1 cellular context compared by ENCODE assay signal in genomic region chr1:23691499-23692307, GRCh38.
TF ChIP-seq lines count a peak whose summit lies in the region.

TSS of gene RPL11 (plus strand) at chr1:23691806. CDS start at chr1:23691824, 18 bp downstream.

TF ChIP-seq in HepG2, 621 proteins besides CTCF, POLR2A, EP300 and RAD21 (continued from another document and continues in another):
- TF ChIP-seq CBFB (CRISPR knock-in tag; IDR thresholded peaks at IDR 0.05), result peak; percentile 79; the same call in 1 of the 2 replicates
- TF ChIP-seq ZNF34 (CRISPR knock-in tag; IDR thresholded peaks at IDR 0.05; ENCODE audit: borderline replicate concordance), result no peak; the same call in 1 of the 2 replicates
- no peak for TF ChIP-seq ZNF3 (CRISPR knock-in tag; IDR thresholded peaks at IDR 0.05)
- no peak for TF ChIP-seq JARID2 (CRISPR knock-in tag; IDR thresholded peaks at IDR 0.05; ENCODE audit: insufficient replicate concordance)
- peak; percentile 35 for TF ChIP-seq ZNF18 (CRISPR knock-in tag; IDR thresholded peaks at IDR 0.05; ENCODE audit: insufficient replicate concordance)
- peak; percentile 63; the same call in 1 of the 2 replicates for TF ChIP-seq ZNF646 (CRISPR knock-in tag; IDR thresholded peaks at IDR 0.05)
- no peak for TF ChIP-seq ZNF550 (CRISPR knock-in tag; IDR thresholded peaks at IDR 0.05; ENCODE audit: borderline replicate concordance)
- peak; percentile 58; the same call in 1 of the 2 replicates for TF ChIP-seq ZFP1 (CRISPR knock-in tag; IDR thresholded peaks at IDR 0.05)
- TF ChIP-seq ZUFSP (CRISPR knock-in tag; IDR thresholded peaks at IDR 0.05; ENCODE audit: borderline replicate concordance), result no peak
- no peak for TF ChIP-seq DPF2 (CRISPR knock-in tag; IDR thresholded peaks at IDR 0.05; ENCODE audit: borderline replicate concordance, low read depth)
- no peak for TF ChIP-seq ZNF121 (CRISPR knock-in tag; IDR thresholded peaks at IDR 0.05)
- TF ChIP-seq TSC22D2 (CRISPR knock-in tag; IDR thresholded peaks at IDR 0.05; ENCODE audit: borderline replicate concordance), result no peak
- TF ChIP-seq SP4 (CRISPR knock-in tag; IDR thresholded peaks at IDR 0.05), result no peak
- TF ChIP-seq NFYB (CRISPR knock-in tag; IDR thresholded peaks at IDR 0.05), result no peak; the same call in none of the 2 replicates
- no peak; the same call in 1 of the 2 replicates for TF ChIP-seq PRDM15 (CRISPR knock-in tag; IDR thresholded peaks at IDR 0.05)
- no peak for TF ChIP-seq ZNF674 (CRISPR knock-in tag; IDR thresholded peaks at IDR 0.05; ENCODE audit: low read depth)
- no peak for TF ChIP-seq ZNF234 (CRISPR knock-in tag; conservative IDR thresholded peaks at IDR 0.05)
- TF ChIP-seq YEATS2 (CRISPR knock-in tag; IDR thresholded peaks at IDR 0.05; ENCODE audit: borderline replicate concordance), result peak; percentile 100
- peak; percentile 92 for TF ChIP-seq POLR2AphosphoS2 (IDR thresholded peaks at IDR 0.05; ENCODE audit: low read depth, low read length)
- TF ChIP-seq TOPORS (CRISPR knock-in tag; IDR thresholded peaks at IDR 0.05), result no peak
- no peak for TF ChIP-seq ZNF253 (CRISPR knock-in tag; IDR thresholded peaks at IDR 0.05; ENCODE audit: borderline replicate concordance)
- peak; percentile 75 for TF ChIP-seq XRCC5 (optimal IDR thresholded peaks at IDR 0.05; ENCODE audit: low read length)
- peak; percentile 86 for TF ChIP-seq NR2C2 (CRISPR knock-in tag; IDR thresholded peaks at IDR 0.05; ENCODE audit: borderline replicate concordance)
- TF ChIP-seq KLF9 (CRISPR knock-in tag; IDR thresholded peaks at IDR 0.05; ENCODE audit: low read depth), result no peak
- TF ChIP-seq ZNF792 (CRISPR knock-in tag; IDR thresholded peaks at IDR 0.05), result no peak
- no peak for TF ChIP-seq RERE (CRISPR knock-in tag; IDR thresholded peaks at IDR 0.05; ENCODE audit: low read depth)
- no peak for TF ChIP-seq REXO4 (CRISPR knock-in tag; IDR thresholded peaks at IDR 0.05; ENCODE audit: borderline replicate concordance)
- no peak for TF ChIP-seq GRHL1 (CRISPR knock-in tag; conservative IDR thresholded peaks at IDR 0.05)
- TF ChIP-seq ZNF589 (CRISPR knock-in tag; conservative IDR thresholded peaks at IDR 0.05), result no peak
- peak; percentile 67; the same call in 1 of the 2 replicates for TF ChIP-seq THAP9 (CRISPR knock-in tag; IDR thresholded peaks at IDR 0.05; ENCODE audit: borderline replicate concordance)
- no peak for TF ChIP-seq RAD51 (IDR thresholded peaks at IDR 0.05; ENCODE audit: borderline replicate concordance)
- 0 out of 2 replicates have a peak, but pooled peaks have one; percentile 40 for TF ChIP-seq SAFB2 (CRISPR knock-in tag; IDR thresholded peaks at IDR 0.05; ENCODE audit: borderline replicate concordance, low read depth)
- peak; percentile 81 for TF ChIP-seq HDAC1 (CRISPR knock-in tag; IDR thresholded peaks at IDR 0.05)
